Comparison of ENCODE assay signal across 9 cellular contexts in the genomic region with DNA sequence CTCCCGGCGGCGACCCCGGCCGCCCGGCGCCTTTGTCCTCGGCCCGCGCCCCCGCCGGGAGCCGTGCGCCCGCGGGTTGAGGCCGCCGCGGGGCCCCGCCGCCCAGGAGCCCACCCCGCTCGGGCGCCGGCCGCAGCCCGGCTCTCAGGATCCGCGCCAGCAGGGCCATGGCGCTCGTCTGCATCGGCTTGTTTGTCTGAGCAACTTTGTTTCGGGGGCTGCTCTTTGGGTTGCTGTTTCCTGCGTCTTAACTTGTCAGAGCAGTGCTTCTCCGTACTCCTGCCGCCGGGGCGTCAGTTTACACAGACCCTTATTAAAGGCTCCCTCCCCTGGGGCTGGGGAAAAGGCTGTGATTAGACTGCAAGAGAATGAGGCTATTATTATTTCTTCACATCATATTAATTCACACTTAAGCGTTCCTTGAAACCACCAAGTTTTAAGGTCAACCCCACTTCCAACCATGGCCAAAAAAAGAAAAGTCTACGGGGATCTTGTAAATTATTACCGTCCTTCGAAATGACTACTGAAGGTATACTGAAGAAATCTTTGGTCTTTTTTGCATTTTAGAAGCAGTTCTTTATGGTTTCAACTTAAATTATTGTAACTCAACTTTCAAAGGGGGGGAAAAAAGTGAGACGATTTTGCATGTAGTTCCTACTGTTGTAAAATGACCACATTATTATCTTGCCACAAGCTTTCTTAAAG. TPM values are rescaled to one million over a fixed set of nuclear protein-coding genes. Genes with fewer than 3 reads are reported as not detected.
DNase-seq lines count a peak whose midpoint lies in the region; ATAC-seq, FAIRE-seq and TF ChIP-seq lines count a peak whose summit lies in the region.
"Had no signal": no experiment of that assay in that cellular context is flagged by ENCODE, and none has a peak within 500 bp of the region (broad histone marks: within the 10 kb centered on the region; RNA-seq: fewer than 3 reads in every experiment).

Gene CYP27C1 (minus strand): TSS at position 198 of the 705 bp plus-strand sequence. CDS start 29 bp downstream, at position 169.

- H3K36me3 ChIP-seq in breast epithelium (no peaks in the 10 kb centered on the region), HepG2 (replicated peaks in 1 of 2; ENCODE audit: control insufficient read depth in 1 of 2, insufficient read depth in 2 of 2, low read length in 2 of 2) (no peaks in the 10 kb centered on the region), thymus (ENCODE audit: control insufficient read depth, insufficient read depth) (no peaks in the 10 kb centered on the region)

- CTCF ChIA-PET in HepG2 (lab: Yijun Ruan, JAX; ENCODE audit: low intra/inter-chr PET ratio, low total read pairs) (no interaction called here), GM10248 (lab: Yijun Ruan, JAX) (no interaction called here)

- H3K9me3 ChIP-seq in breast epithelium (no peaks in the 10 kb centered on the region), HepG2 (ENCODE audit: low read length) (no peaks in the 10 kb centered on the region), thymus (ENCODE audit: control insufficient read depth) (no peaks in the 10 kb centered on the region)

- no peak for TF ChIP-seq POLR2A in breast epithelium (IDR thresholded peaks at IDR 0.05)
- TF ChIP-seq POLR2A in HepG2 (IDR thresholded peaks at IDR 0.05; ENCODE audit: insufficient read depth in 1 of 2, low read depth in 2 of 2, low read length in 2 of 2), result no peak

- no peak for FAIRE-seq in HepG2 (lab: Jason Lieb, UNC)

- H3K4me2 ChIP-seq in HepG2 (ENCODE audit: low read depth, low read length), result peak within 1 kb of the TSS; percentile 91

- H3K4me1 ChIP-seq in breast epithelium, result peaks cover 0 to 11% of the 10 kb centered on the region in 2 donors
- H3K4me1 ChIP-seq in HepG2 (ENCODE audit: insufficient read depth, low read length), result peaks cover 15% of the 10 kb centered on the region
- peaks cover 6% of the 10 kb centered on the region for H3K4me1 ChIP-seq in thymus (ENCODE audit: control insufficient read depth, insufficient read depth, low read length)

- intact Hi-C loops in breast epithelium (cut with DNase I; ENCODE audit: low total_unique reads) (no loop called here), HepG2 (cut with micrococcal nuclease; ENCODE audit: unreplicated experiment) (no loop called here)

- H2AFZ ChIP-seq in HepG2 (ENCODE audit: low read length), result no peak within 1 kb of the TSS

- in situ Hi-C loops in HepG2 (cut with HindIII; ENCODE audit: extremely low pct_ligation_motif_present, low pct_unique_long_range_greater_than_20kb), result no loop called here

- TF ChIP-seq RAD21 in HepG2 (CRISPR knock-in tag; IDR thresholded peaks at IDR 0.05), result no peak

- peak; percentile 17 for DNase-seq in A172 (ENCODE audit: low spot score)
- no peak for DNase-seq in breast epithelium (ENCODE audit: low spot score in 2 of 2)
- DNase-seq in HepG2 (ENCODE audit: low spot score), result no peak
- DNase-seq in GM10248 (ENCODE audit: extremely low spot score), result no peak
- DNase-seq in NCI-H1694 (lab: John Stamatoyannopoulos, UW), result no peak
- no peak for DNase-seq in NAMALWA (ENCODE audit: low spot score)

- H3K4me3 ChIP-seq in breast epithelium (peak within 1 kb of the TSS; percentile 56 to 80 (median 58)), HepG2 (replicated peaks in 1 of 3; ENCODE audit: insufficient read depth in 1 of 3, low read depth in 2 of 3, low read length in 3 of 3) (peak within 1 kb of the TSS; percentile 56 to 69 (median 66)), thymus (ENCODE audit: low read length) (peak within 1 kb of the TSS; percentile 43)

- POLR2A ChIA-PET in HepG2 (lab: Yijun Ruan, JAX) (no interaction called here), GM10248 (lab: Yijun Ruan, JAX) (no interaction called here)

- no peaks in the 10 kb centered on the region for H4K20me1 ChIP-seq in HepG2 (ENCODE audit: insufficient read depth, low read length)

- BruUV-seq in HepG2 (replicated peaks; lab: Mats Ljungman, UMichigan), result no TSS peak

- peak within 1 kb of the TSS in 1 of 2 donors; percentile 20 for H3K27ac ChIP-seq in breast epithelium
- no peak within 1 kb of the TSS for H3K27ac ChIP-seq in HepG2 (ENCODE audit: extremely low read length, insufficient read depth, low read length)
- no peak within 1 kb of the TSS for H3K27ac ChIP-seq in thymus (ENCODE audit: low read depth)

- ATAC-seq in HG02642 (IDR thresholded peaks at IDR 0.05; ENCODE audit: poor library complexity, unreplicated experiment) (peak; percentile 37), HepG2 (peak; percentile 71)

- no peaks in the 10 kb centered on the region for H3K79me2 ChIP-seq in HepG2 (ENCODE audit: insufficient read depth, low read length)

- no peak for TF ChIP-seq EP300 in HepG2 (IDR thresholded peaks at IDR 0.05; ENCODE audit: low read depth in 2 of 2, low read length in 2 of 2)
- no peak for TF ChIP-seq EP300 in HepG2 (CRISPR knock-in tag; IDR thresholded peaks at IDR 0.05; ENCODE audit: borderline replicate concordance)

- H3K9ac ChIP-seq in HepG2 (ENCODE audit: insufficient read depth, low read depth, low read length), result no peak within 1 kb of the TSS

- WGBS in HepG2 (ENCODE audit: low lambda C conversion rate), result 2% methylated on average over 32 of the region's 43 CpGs
- under 1% methylated on average over 43 of the region's 43 CpGs for WGBS in thymus

- H3K27me3 ChIP-seq in breast epithelium (peaks cover 3 to 16% of the 10 kb centered on the region in 2 donors), HepG2 (ENCODE audit: control insufficient read depth in 1 of 2, insufficient read depth in 2 of 2, low read length in 2 of 2) (peaks cover 21 to 53% of the 10 kb centered on the region in 2 experiments), thymus (ENCODE audit: control insufficient read depth, insufficient read depth) (peaks cover 57% of the 10 kb centered on the region)

- TF ChIP-seq CTCF in breast epithelium (IDR thresholded peaks at IDR 0.05), result no peak
- no peak for TF ChIP-seq CTCF in HepG2 (CRISPR knock-in tag; IDR thresholded peaks at IDR 0.05)
- no peak for TF ChIP-seq CTCF in GM10248 (IDR thresholded peaks at IDR 0.05; ENCODE audit: control extremely low read depth, extremely low read depth, low read depth, missing control alignments)

TF ChIP-seq in HepG2, 621 proteins besides CTCF, POLR2A, EP300 and RAD21:
- TF ChIP-seq CBX2 (IDR thresholded peaks at IDR 0.05; ENCODE audit: low read depth, low read length) (peak; percentile 96), CBX2 (CRISPR knock-in tag; IDR thresholded peaks at IDR 0.05; ENCODE audit: low read depth) (no peak), EZH2 (conservative IDR thresholded peaks at IDR 0.05; ENCODE audit: low read depth, low read length) (peak; percentile 93), XBP1 (CRISPR knock-in tag; IDR thresholded peaks at IDR 0.05) (no peak)

RNA-seq across cellular contexts. Expression of gene CYP27C1, which starts in this region (rescaled TPM):
- total RNA-seq in A172 (2014; rRNA removed; shearing (Covaris generic)), result 1.1 and 3.0 TPM in 2 replicates
- total RNA-seq in breast epithelium (under 1 TPM; 0.29 to 0.48 (median 0.33) TPM), HepG2 (2016; rRNA removed; fragmentation: Illumina TruSeq; extraction: Trizol) (not detected in 2 replicates)
- not detected in 2 replicates for total RNA-seq in HepG2 (2016; cell fraction: cytosol; rRNA removed; fragmentation: Illumina TruSeq; extraction: Trizol; ENCODE audit: low read depth)
- not detected in 2 replicates for total RNA-seq in HepG2 (2016; cell fraction: insoluble cytoplasmic fraction; rRNA removed; fragmentation: Illumina TruSeq; extraction: Trizol)
- total RNA-seq in HepG2 (2016; cell fraction: membrane; rRNA removed; fragmentation: Illumina TruSeq; extraction: Trizol), result not detected in 2 replicates
- not detected in 2 replicates for total RNA-seq in HepG2 (2016; cell fraction: nucleus; rRNA removed; fragmentation: Illumina TruSeq; extraction: Trizol)
- polyA plus RNA-seq in HepG2 (2011; rRNA removed) (not detected in 2 replicates), thymus (0.05 TPM)
- polyA plus RNA-seq in HepG2 (2011; cell fraction: cytosol; rRNA removed), result not detected in 2 replicates
- not detected in 2 replicates for polyA plus RNA-seq in HepG2 (2011; cell fraction: nucleus; rRNA removed)
- not detected in 2 replicates for polyA plus RNA-seq in HepG2 (2012)
- polyA plus RNA-seq in HepG2 (2016; cell fraction: cytosol; fragmentation: Illumina TruSeq; extraction: Trizol; ENCODE audit: low read depth), result not detected in 2 replicates
- polyA plus RNA-seq in HepG2 (2016; cell fraction: insoluble cytoplasmic fraction; fragmentation: Illumina TruSeq; extraction: Trizol; ENCODE audit: low read depth), result not detected in 2 replicates
- not detected in 2 replicates for polyA plus RNA-seq in HepG2 (2016; cell fraction: membrane; fragmentation: Illumina TruSeq; extraction: Trizol; ENCODE audit: low read depth)
- not detected in 2 replicates for polyA plus RNA-seq in HepG2 (2016; cell fraction: nucleus; fragmentation: Illumina TruSeq; extraction: Trizol; ENCODE audit: insufficient read depth, low read depth)
- polyA minus RNA-seq in HepG2 (2011; rRNA and poly(A)+ RNA removed; ENCODE audit: low replicate concordance), result not detected in 2 replicates
- not detected in 2 replicates for polyA minus RNA-seq in HepG2 (2011; cell fraction: cytosol; rRNA and poly(A)+ RNA removed)
- polyA minus RNA-seq in HepG2 (2011; cell fraction: nucleus; rRNA and poly(A)+ RNA removed), result not detected in 2 replicates
- total RNA-seq: activated naive CD4-positive, alpha-beta T cell treated with anti-CD3 and anti-CD28 coated beads, Interleukin-2, amount 50 U/mL, for 72 hours had no signal

Comparison
In these comparisons a context has a peak if more than half of its experiments do, and no peak if none do; other contexts are left out.
1. Peak in ATAC-seq, H3K4me3 ChIP-seq and H3K4me2 ChIP-seq in HepG2; RNA of the gene not detected or under 1 TPM.